Comparison of ENCODE assay signal across 19 cellular contexts in the genomic region with DNA sequence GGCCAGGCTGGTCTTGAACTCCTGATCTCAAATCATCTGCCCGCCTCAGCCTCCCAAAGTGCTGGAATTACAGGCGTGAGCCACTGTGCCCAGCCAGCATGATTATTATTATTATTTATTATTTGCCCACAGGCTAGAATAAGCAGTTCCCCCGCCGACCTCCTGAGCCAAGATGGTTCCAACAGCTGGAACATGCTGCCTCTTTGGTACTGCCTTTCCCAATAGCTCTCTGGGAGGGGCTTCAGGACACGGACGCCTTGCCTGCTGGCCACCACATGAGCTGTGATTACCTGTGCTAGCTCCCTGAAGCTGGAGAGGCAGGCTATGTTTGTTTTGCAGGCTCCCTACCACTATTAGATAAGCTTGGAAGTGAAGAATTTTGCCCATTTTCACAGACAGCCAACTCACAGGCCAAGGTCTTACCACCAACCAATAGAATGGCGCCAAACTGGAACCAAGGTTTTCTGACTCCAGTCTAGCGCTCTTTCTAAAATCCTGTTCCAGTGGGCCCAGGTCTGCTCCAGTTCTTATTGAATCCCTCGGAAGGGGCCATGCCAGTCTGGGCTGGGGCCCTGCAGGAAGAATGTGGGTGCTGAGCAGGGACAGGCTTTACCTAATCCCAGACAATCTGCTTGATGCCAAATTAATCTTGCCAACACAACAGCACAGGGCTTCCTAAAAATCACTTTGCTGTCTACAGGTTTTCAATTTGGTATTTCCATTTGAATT. TPM values are rescaled to one million over a fixed set of nuclear protein-coding genes. Genes with fewer than 3 reads are reported as not detected.
DNase-seq lines count a peak whose midpoint lies in the region; ATAC-seq and TF ChIP-seq lines count a peak whose summit lies in the region.
"Had no signal": no experiment of that assay in that cellular context is flagged by ENCODE, and none has a peak within 500 bp of the region (broad histone marks: within the 10 kb centered on the region; RNA-seq: fewer than 3 reads in every experiment).

No MANE protein-coding gene starts in this region.

- TF ChIP-seq CTCF in left ventricle myocardium inferior (IDR thresholded peaks at IDR 0.05; ENCODE audit: borderline replicate concordance) (no peak), endodermal cell (conservative IDR thresholded peaks at IDR 0.05) (no peak), GM10266 (IDR thresholded peaks at IDR 0.05; ENCODE audit: control insufficient read depth, insufficient read depth, low read depth, missing control alignments) (no peak)

- H3K27me3 Mint-ChIP-seq in endodermal cell (ENCODE audit: insufficient read depth): peaks cover 3% of the 10 kb centered on the region
- H3K27me3 Mint-ChIP-seq: CD4-positive, alpha-beta T cell had no signal

- no peaks in the 10 kb centered on the region for H3K27me3 ChIP-seq in left ventricle myocardium inferior (ENCODE audit: low read depth)
- peaks cover 11% of the 10 kb centered on the region for H3K27me3 ChIP-seq in endodermal cell (ENCODE audit: control insufficient read depth, insufficient read depth, low read length, poor library complexity, severe bottlenecking)
- H3K27me3 ChIP-seq: BE2C had no signal

- no peak for DNase-seq in left ventricle myocardium inferior
- DNase-seq in Right ventricle myocardium superior: no peak
- DNase-seq in endodermal cell: peak; percentile 55
- peak; percentile 15 for DNase-seq in stimulated activated CD8-positive, alpha-beta memory T cell treated with anti-CD3 and anti-CD28 coated beads, Interleukin-4, amount 100 ng/mL, for 48 hours
- no peak for DNase-seq in stimulated activated naive CD4-positive, alpha-beta T cell (lab: John Stamatoyannopoulos, UW)
- no peak for DNase-seq in GM10266 (ENCODE audit: extremely low spot score)
- DNase-seq: BE2C; Caco-2; CD4-positive, alpha-beta T cell; DMS53; EL; GM23248; KG1; MV-4-11; NCI-H1694 treated with DMSO at 0.1 percent for 48 hours; NCI-H748 treated with DMSO at 0.1 percent for 48 hours; OCI-M1; SHP77 had no signal

- WGBS in endodermal cell (ENCODE audit: insufficient coverage in 1 of 2, insufficient read length in 1 of 2), 2 experiments: 89 to 97% methylated on average over 5 to 9 of the region's 9 CpGs

- peaks cover 4% of the 10 kb centered on the region for H3K4me1 Mint-ChIP-seq in endodermal cell

- peaks cover 30% of the 10 kb centered on the region for H3K4me1 ChIP-seq in left ventricle myocardium inferior
- peaks cover under 1% of the 10 kb centered on the region for H3K4me1 ChIP-seq in endodermal cell (ENCODE audit: control insufficient read depth, insufficient read depth, low read length)
- H3K4me1 ChIP-seq: Caco-2 had no signal

- H3K36me3 Mint-ChIP-seq in endodermal cell (ENCODE audit: low read depth): no peaks in the 10 kb centered on the region

- H3K36me3 ChIP-seq in left ventricle myocardium inferior: no peaks in the 10 kb centered on the region
- no peaks in the 10 kb centered on the region for H3K36me3 ChIP-seq in endodermal cell (ENCODE audit: control insufficient read depth, insufficient read depth, low read length)
- H3K36me3 ChIP-seq: BE2C had no signal

- H3K9ac ChIP-seq in endodermal cell (ENCODE audit: extremely low read depth, low read length, poor library complexity, severe bottlenecking): no peak overlapping the region
- H3K9ac ChIP-seq: GM23248 had no signal

- no peak overlapping the region for H3K27ac Mint-ChIP-seq in endodermal cell
- H3K27ac Mint-ChIP-seq: CD4-positive, alpha-beta T cell had no signal

- H3K4me3 Mint-ChIP-seq in endodermal cell: no peak overlapping the region
- H3K4me3 Mint-ChIP-seq: CD4-positive, alpha-beta T cell had no signal

- intact Hi-C loops in left ventricle myocardium inferior (cut with micrococcal nuclease): loop anchor here (2.0 kb wide), 1 partner anchor 43 kb away; a partner anchor contains a TSS
- intact Hi-C loops in Right ventricle myocardium superior (cut with DNase I): loop anchor here (10.0 kb wide), 1 partner anchor 263 kb away; no protein-coding TSS in a partner anchor

- H3K4me3 ChIP-seq in left ventricle myocardium inferior: no peak overlapping the region
- no peak overlapping the region for H3K4me3 ChIP-seq in endodermal cell (ENCODE audit: low read length)
- H3K4me3 ChIP-seq: GM23248, SK-N-MC had no signal

- no peaks in the 10 kb centered on the region for H3K9me3 ChIP-seq in left ventricle myocardium inferior (replicated peaks)
- no peaks in the 10 kb centered on the region for H3K9me3 ChIP-seq in endodermal cell (ENCODE audit: control insufficient read depth, low read length)
- H3K9me3 ChIP-seq: BE2C, Caco-2 had no signal

- H3K9me3 Mint-ChIP-seq in endodermal cell: no peaks in the 10 kb centered on the region
- H3K9me3 Mint-ChIP-seq: CD4-positive, alpha-beta T cell had no signal

- no peak for ATAC-seq in Right ventricle myocardium superior (ENCODE audit: poor library complexity)

- peak overlapping the region; percentile 87 for H3K27ac ChIP-seq in left ventricle myocardium inferior (replicated peaks)
- no peak overlapping the region for H3K27ac ChIP-seq in endodermal cell (ENCODE audit: low read depth, low read length)
- H3K27ac ChIP-seq: GM23248, SK-N-MC had no signal

RNA-seq across cellular contexts. Expression of a gene that starts 2.1 kb away (rescaled TPM):
- total RNA-seq in left ventricle myocardium inferior (0.08 TPM), Right ventricle myocardium superior (0.32 TPM), endodermal cell (under 1 TPM in 1 of 2 donors, not detected in 1; 0.93 TPM)
- 0.46 TPM for polyA plus RNA-seq in endodermal cell (2013, experiment 1 of 2)
- not detected for polyA plus RNA-seq in endodermal cell (2013, experiment 2 of 2)
- total RNA-seq: Caco-2, GM23248 had no signal
- polyA plus RNA-seq: GM23248 had no signal

RNA-seq across cellular contexts. Expression of a gene that starts 10.8 kb away (rescaled TPM):
- 2.0 TPM for total RNA-seq in left ventricle myocardium inferior
- total RNA-seq in Right ventricle myocardium superior: 2.4 TPM
- 10 to 100 TPM; 10.1 to 10.9 TPM for total RNA-seq in endodermal cell
- polyA plus RNA-seq in endodermal cell (2013, experiment 1 of 2): 10.2 TPM
- polyA plus RNA-seq in endodermal cell (2013, experiment 2 of 2): 9.9 TPM

RNA-seq across cellular contexts. Expression of a gene that starts 28.1 kb away (rescaled TPM):
- total RNA-seq in left ventricle myocardium inferior (19.4 TPM), Right ventricle myocardium superior (19.3 TPM), endodermal cell (1 to 10 TPM; 2.4 to 2.7 TPM)
- polyA plus RNA-seq in endodermal cell (2013, experiment 1 of 2): 5.0 TPM
- 4.6 TPM for polyA plus RNA-seq in endodermal cell (2013, experiment 2 of 2)

RNA-seq across cellular contexts. Expression of a gene that starts 43.7 kb away (rescaled TPM):
- total RNA-seq in left ventricle myocardium inferior: 4.6 TPM
- total RNA-seq in Right ventricle myocardium superior: 5.3 TPM
- 1 to 10 TPM; 4.8 to 6.5 TPM for total RNA-seq in endodermal cell
- polyA plus RNA-seq in endodermal cell (2013, experiment 1 of 2): 6.7 TPM
- polyA plus RNA-seq in endodermal cell (2013, experiment 2 of 2): 6.3 TPM

RNA-seq across cellular contexts. Expression of a gene that starts 53.9 kb away (rescaled TPM):
- 2.1 TPM for total RNA-seq in left ventricle myocardium inferior
- total RNA-seq in Right ventricle myocardium superior: 2.4 TPM
- total RNA-seq in endodermal cell: 1 to 10 TPM; 5.1 to 6.1 TPM
- 13.4 TPM for polyA plus RNA-seq in endodermal cell (2013, experiment 1 of 2)
- 9.5 TPM for polyA plus RNA-seq in endodermal cell (2013, experiment 2 of 2)

Comparison
In these comparisons a context has a peak if more than half of its experiments do, and no peak if none do; other contexts are left out.
1. DNase-seq: peak in endodermal cell (single experiment) and stimulated activated CD8-positive, alpha-beta memory T cell treated with anti-CD3 and anti-CD28 coated beads, Interleukin-4, amount 100 ng/mL, for 48 hours (single experiment); none in left ventricle myocardium inferior (single experiment), Right ventricle myocardium superior (single experiment), stimulated activated naive CD4-positive, alpha-beta T cell (0 of 6) and GM10266 (single experiment).